ENCODE assay signal across 5 cellular contexts in the genomic region with DNA sequence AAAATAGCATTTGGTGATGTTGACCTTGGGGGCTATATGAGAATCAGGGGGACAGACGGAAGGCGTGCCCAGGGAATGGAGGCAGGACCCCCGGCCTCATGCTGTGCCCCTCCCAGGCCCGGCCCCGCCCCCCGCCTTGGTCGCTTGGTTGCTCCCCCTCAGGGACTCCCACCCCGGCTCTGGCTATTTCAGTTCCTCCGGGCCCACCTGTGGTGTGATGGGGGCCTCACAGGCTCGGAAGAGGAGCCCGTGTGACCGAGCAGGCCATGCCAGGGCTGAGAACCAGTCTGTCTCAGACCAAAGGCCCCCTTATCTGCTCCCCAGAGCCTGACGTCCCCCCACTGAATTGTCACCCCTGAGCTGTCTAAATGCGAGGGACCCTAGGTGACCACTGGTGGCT. TPM values are rescaled to one million over a fixed set of nuclear protein-coding genes. Genes with fewer than 3 reads are reported as not detected.
"Had no signal": no experiment of that assay in that cellular context is flagged by ENCODE, and none has a peak within 500 bp of the region (broad histone marks: within the 10 kb centered on the region; RNA-seq: fewer than 3 reads in every experiment).

No MANE protein-coding gene starts in this region.

RNA-seq across cellular contexts. Expression of gene GRAPL, which starts 4.4 kb away (rescaled TPM):
- total RNA-seq: HepG2, HT-29, HT1080, IMR-90 had no signal
- polyA plus RNA-seq: IMR-90, K562 had no signal
